Comparison of ENCODE assay signal across 8 cellular contexts in genomic region chr19:13153627-13154240, GRCh38. TPM values are rescaled to one million over a fixed set of nuclear protein-coding genes. Genes with fewer than 3 reads are reported as not detected.
DNase-seq lines count a peak whose midpoint lies in the region; ATAC-seq and TF ChIP-seq lines count a peak whose summit lies in the region.

No MANE protein-coding gene starts in this region.

- ATAC-seq in HG02981 (IDR thresholded peaks at IDR 0.05; ENCODE audit: unreplicated experiment): no peak

- no peaks in the 10 kb centered on the region for H3K27me3 ChIP-seq in HL-60 (ENCODE audit: insufficient read depth, poor library complexity, severe bottlenecking)

- intact Hi-C loops in posterior vena cava (cut with DNase I): loop anchor here in 1 of 2 donors (10.0 kb wide), 1 partner anchor 691 kb away; no protein-coding TSS in a partner anchor

- TF ChIP-seq CTCF in C4-2B (conservative IDR thresholded peaks at IDR 0.05): peak; percentile 27; the same call in 1 of the 2 replicates
- TF ChIP-seq CTCF in HL-60 (IDR thresholded peaks at IDR 0.05; ENCODE audit: insufficient read depth, low read length): no peak

- no peak for DNase-seq in HL-60 (ENCODE audit: low read depth in 1 of 2, low spot score in 1 of 2)
- DNase-seq in activated CD8-positive, alpha-beta memory T cell treated with anti-CD3 and anti-CD28 coated beads, Interleukin-2, amount 50 U/mL, for 48 hours: peak; percentile 69
- DNase-seq in foreskin melanocyte: peak; percentile 29
- peak; percentile 87 for DNase-seq in posterior vena cava (ENCODE audit: low spot score)
- no peak for DNase-seq in globus pallidus (ENCODE audit: low spot score)
- DNase-seq in activated CD4-positive, CD25-positive, alpha-beta regulatory T cell treated with anti-CD3 and anti-CD28 coated beads, Interleukin-2, amount 50 U/mL, for 72 hours: no peak

- peak overlapping the region; percentile 68 for H3K4me3 ChIP-seq in HL-60 (replicated peaks; ENCODE audit: insufficient read depth, low read length)

- H3K27ac ChIP-seq in C4-2B (peak overlapping the region; percentile 94), HL-60 (replicated peaks) (peak overlapping the region; percentile 97)

RNA-seq across cellular contexts. Expression of gene IER2, which starts 3.5 kb away (rescaled TPM):
- total RNA-seq in posterior vena cava: 100 to 1,000 TPM in 1 of 2 donors, 10 to 100 TPM in 1; 73.1 to 130 TPM

RNA-seq across cellular contexts. Expression of gene STX10, which starts 3.6 kb away (rescaled TPM):
- total RNA-seq in posterior vena cava: 10 to 100 TPM; 31.4 to 39.0 TPM

RNA-seq across cellular contexts. Expression of gene NACC1, which starts 35.7 kb away (rescaled TPM):
- total RNA-seq in posterior vena cava: 10 to 100 TPM; 37.6 to 39.7 TPM

RNA-seq across cellular contexts. Expression of gene TRMT1, which starts 37.2 kb away (rescaled TPM):
- total RNA-seq in posterior vena cava: 10 to 100 TPM; 21.9 to 24.1 TPM

RNA-seq across cellular contexts. Expression of gene LYL1, which starts 51.1 kb away (rescaled TPM):
- total RNA-seq in posterior vena cava: 10 to 100 TPM in 1 of 2 donors, 1 to 10 TPM in 1; 9.8 to 13.0 TPM

Comparison
In these comparisons a context has a peak if more than half of its experiments do, and no peak if none do; other contexts are left out.
1. DNase-seq: peak in activated CD8-positive, alpha-beta memory T cell treated with anti-CD3 and anti-CD28 coated beads, Interleukin-2, amount 50 U/mL, for 48 hours (single experiment), foreskin melanocyte (single experiment) and posterior vena cava (single experiment); none in HL-60 (0 of 2), globus pallidus (single experiment) and activated CD4-positive, CD25-positive, alpha-beta regulatory T cell treated with anti-CD3 and anti-CD28 coated beads, Interleukin-2, amount 50 U/mL, for 72 hours (single experiment).